ENCODE assay signal across 8 cellular contexts in the genomic region with DNA sequence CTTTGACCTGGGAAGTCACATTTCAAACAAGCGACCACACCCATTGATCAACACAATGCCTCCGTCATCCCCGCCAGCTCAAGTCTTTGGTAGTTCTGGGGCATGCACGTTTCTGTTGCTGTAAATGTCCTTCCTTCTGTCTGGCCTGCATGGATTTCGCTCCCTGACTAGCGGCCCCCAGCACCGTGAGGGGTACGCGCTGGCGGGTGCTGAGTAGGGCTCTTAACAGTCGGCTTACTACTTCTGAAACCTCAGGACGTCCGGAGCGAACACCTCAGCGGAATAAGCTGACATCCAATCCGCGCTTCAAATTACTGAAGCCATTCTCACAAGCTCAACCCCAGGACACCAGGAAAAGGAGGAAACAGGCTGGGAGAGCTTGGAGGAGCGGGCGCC. TPM values are rescaled to one million over a fixed set of nuclear protein-coding genes. Genes with fewer than 3 reads are reported as not detected.
DNase-seq lines count a peak whose midpoint lies in the region; ATAC-seq lines count a peak whose summit lies in the region.

No MANE protein-coding gene starts in this region.

- peak overlapping the region; percentile 94 for H3K27ac ChIP-seq in iPS-18a (ENCODE audit: low read length)

- peak overlapping the region; percentile 90 for H3K4me3 ChIP-seq in NT2/D1 (ENCODE audit: insufficient read length, low read depth)
- H3K4me3 ChIP-seq in iPS-18a (ENCODE audit: low read length), result peak overlapping the region; percentile 97

- H3K36me3 ChIP-seq in NT2/D1 (ENCODE audit: insufficient read depth, insufficient read length, low read length) (peaks cover 30% of the 10 kb centered on the region), iPS-18a (ENCODE audit: control insufficient read depth, low read depth, low read length) (peaks cover 6% of the 10 kb centered on the region)

- H3K9me3 ChIP-seq in NT2/D1 (ENCODE audit: insufficient read depth, low read length) (no peaks in the 10 kb centered on the region), iPS-18a (ENCODE audit: control insufficient read depth, low read depth, low read length) (no peaks in the 10 kb centered on the region)

- DNase-seq in activated T-cell treated with anti-CD3 and anti-CD28 coated beads for 4 hours (peak; percentile 29), NT2/D1 (ENCODE audit: low read depth, low spot score) (peak; percentile 30), amniotic epithelial cell (ENCODE audit: low read depth) (peak; percentile 13), H4 (ENCODE audit: low spot score) (no peak)
- DNase-seq in activated T-cell treated with anti-CD3 and anti-CD28 coated beads, Interleukin-2, amount 50 U/mL, for 1 hour, result no peak
- DNase-seq in stimulated activated CD8-positive, alpha-beta memory T cell treated with anti-CD3 and anti-CD28 coated beads, Interleukin-15, amount 100 ng/mL, for 24 hours (ENCODE audit: low read depth), result peak; percentile 13

- H3K4me1 ChIP-seq in NT2/D1 (ENCODE audit: insufficient read depth, insufficient read length) (no peaks in the 10 kb centered on the region), iPS-18a (ENCODE audit: control insufficient read depth, low read depth, low read length) (peaks cover 11% of the 10 kb centered on the region)

- H3K9ac ChIP-seq in NT2/D1 (ENCODE audit: insufficient read length, low read depth) (peak overlapping the region; percentile 92), iPS-18a (ENCODE audit: low read length) (peak overlapping the region; percentile 84)

- no peaks in the 10 kb centered on the region for H3K27me3 ChIP-seq in NT2/D1 (ENCODE audit: insufficient read depth, insufficient read length)
- no peaks in the 10 kb centered on the region for H3K27me3 ChIP-seq in iPS-18a (ENCODE audit: control insufficient read depth, insufficient read depth, low read length)

- peak; percentile 14 for ATAC-seq in HG02840 (IDR thresholded peaks at IDR 0.05; ENCODE audit: low FRiP score, unreplicated experiment)

RNA-seq across cellular contexts. Expression of a gene that starts 0.5 kb away (rescaled TPM):
- 81.1 and 99.4 TPM in 2 replicates for total RNA-seq in H4 (2014; rRNA removed; shearing (Covaris generic))

RNA-seq across cellular contexts. Expression of a gene that starts 51.2 kb away (rescaled TPM):
- 0.10 TPM in 1 of 2 replicates, not detected in the other for total RNA-seq in H4 (2014; rRNA removed; shearing (Covaris generic))

Comparison
In these comparisons a context has a peak if more than half of its experiments do, and no peak if none do; other contexts are left out.
1. DNase-seq: peak in activated T-cell treated with anti-CD3 and anti-CD28 coated beads for 4 hours (single experiment), NT2/D1 (single experiment), amniotic epithelial cell (single experiment) and stimulated activated CD8-positive, alpha-beta memory T cell treated with anti-CD3 and anti-CD28 coated beads, Interleukin-15, amount 100 ng/mL, for 24 hours (single experiment); none in activated T-cell treated with anti-CD3 and anti-CD28 coated beads, Interleukin-2, amount 50 U/mL, for 1 hour (single experiment) and H4 (single experiment).